Comparison of ENCODE assay signal across 18 cellular contexts in genomic region chr17:2369039-2369438, GRCh38.
"Had no signal": no experiment of that assay in that cellular context is flagged by ENCODE, and none has a peak within 500 bp of the region (broad histone marks: within the 10 kb centered on the region; RNA-seq: fewer than 3 reads in every experiment).

No MANE protein-coding gene starts in this region.

- H3K27ac ChIP-seq: body of pancreas, suprapubic skin had no signal

- ATAC-seq: activated CD4-positive, alpha-beta T cell treated with anti-CD3 and anti-CD28 coated beads for 36 hours; activated CD8-positive, alpha-beta T cell treated with anti-CD3 and anti-CD28 coated beads for 36 hours; body of pancreas; left lobe of liver; stimulated activated naive CD8-positive, alpha-beta T cell treated with anti-CD3 and anti-CD28 coated beads, Interleukin-15, Interleukin-2, amounts not matched to agents 100 U/mL and 50 U/mL, for 24 hours had no signal

- H3K4me1 ChIP-seq: body of pancreas had no signal

- DNase-seq: activated CD4-positive, alpha-beta T cell treated with anti-CD3 and anti-CD28 coated beads for 36 hours; activated CD8-positive, alpha-beta memory T cell treated with anti-CD3 and anti-CD28 coated beads, Interleukin-2, amount 50 U/mL, for 4 hours; activated CD8-positive, alpha-beta T cell treated with anti-CD3 and anti-CD28 coated beads for 36 hours; activated naive CD8-positive, alpha-beta T cell treated with anti-CD3 and anti-CD28 coated beads for 36 hours; amygdala; body of pancreas; effector CD4-positive, alpha-beta T cell; mammary epithelial cell; naive B cell; stimulated activated CD4-positive, alpha-beta T cell treated with anti-CD3 and anti-CD28 coated beads, Interleukin-4, amount 100 ng/mL, for 4 hours; stimulated activated CD8-positive, alpha-beta memory T cell treated with anti-CD3 and anti-CD28 coated beads, Interleukin-4, amount 100 ng/mL, for 48 hours; stimulated activated naive CD8-positive, alpha-beta T cell treated with anti-CD3 and anti-CD28 coated beads, Interleukin-15, Interleukin-2, amounts not matched to agents 100 U/mL and 50 U/mL, for 24 hours; trophoblast cell had no signal

- H3K9me3 Mint-ChIP-seq: activated CD8-positive, alpha-beta T cell treated with anti-CD3 and anti-CD28 coated beads for 36 hours; activated naive CD8-positive, alpha-beta T cell treated with anti-CD3 and anti-CD28 coated beads for 36 hours; central memory CD8-positive, alpha-beta T cell; naive B cell had no signal

- H3K4me1 Mint-ChIP-seq: activated CD4-positive, alpha-beta T cell treated with anti-CD3 and anti-CD28 coated beads for 36 hours; activated naive CD8-positive, alpha-beta T cell treated with anti-CD3 and anti-CD28 coated beads for 36 hours; central memory CD8-positive, alpha-beta T cell had no signal

- H3K27me3 ChIP-seq: body of pancreas, suprapubic skin had no signal

- H3K27me3 Mint-ChIP-seq: activated CD4-positive, alpha-beta T cell treated with anti-CD3 and anti-CD28 coated beads for 36 hours; activated CD8-positive, alpha-beta T cell treated with anti-CD3 and anti-CD28 coated beads for 36 hours; activated naive CD8-positive, alpha-beta T cell treated with anti-CD3 and anti-CD28 coated beads for 36 hours; central memory CD8-positive, alpha-beta T cell; naive B cell had no signal

- H3K36me3 Mint-ChIP-seq: activated naive CD8-positive, alpha-beta T cell treated with anti-CD3 and anti-CD28 coated beads for 36 hours; naive B cell had no signal

- H3K27ac Mint-ChIP-seq: activated CD4-positive, alpha-beta T cell treated with anti-CD3 and anti-CD28 coated beads for 36 hours; activated CD8-positive, alpha-beta T cell treated with anti-CD3 and anti-CD28 coated beads for 36 hours; activated naive CD8-positive, alpha-beta T cell treated with anti-CD3 and anti-CD28 coated beads for 36 hours had no signal

- FAIRE-seq: islet of Langerhans had no signal

- H3K9me3 ChIP-seq: body of pancreas, suprapubic skin had no signal

- H3K4me3 Mint-ChIP-seq: activated CD4-positive, alpha-beta T cell treated with anti-CD3 and anti-CD28 coated beads for 36 hours; activated CD8-positive, alpha-beta T cell treated with anti-CD3 and anti-CD28 coated beads for 36 hours; activated naive CD8-positive, alpha-beta T cell treated with anti-CD3 and anti-CD28 coated beads for 36 hours; central memory CD8-positive, alpha-beta T cell; naive B cell had no signal

- H3K4me3 ChIP-seq: body of pancreas, coronary artery, suprapubic skin had no signal
